In the genomic region with DNA sequence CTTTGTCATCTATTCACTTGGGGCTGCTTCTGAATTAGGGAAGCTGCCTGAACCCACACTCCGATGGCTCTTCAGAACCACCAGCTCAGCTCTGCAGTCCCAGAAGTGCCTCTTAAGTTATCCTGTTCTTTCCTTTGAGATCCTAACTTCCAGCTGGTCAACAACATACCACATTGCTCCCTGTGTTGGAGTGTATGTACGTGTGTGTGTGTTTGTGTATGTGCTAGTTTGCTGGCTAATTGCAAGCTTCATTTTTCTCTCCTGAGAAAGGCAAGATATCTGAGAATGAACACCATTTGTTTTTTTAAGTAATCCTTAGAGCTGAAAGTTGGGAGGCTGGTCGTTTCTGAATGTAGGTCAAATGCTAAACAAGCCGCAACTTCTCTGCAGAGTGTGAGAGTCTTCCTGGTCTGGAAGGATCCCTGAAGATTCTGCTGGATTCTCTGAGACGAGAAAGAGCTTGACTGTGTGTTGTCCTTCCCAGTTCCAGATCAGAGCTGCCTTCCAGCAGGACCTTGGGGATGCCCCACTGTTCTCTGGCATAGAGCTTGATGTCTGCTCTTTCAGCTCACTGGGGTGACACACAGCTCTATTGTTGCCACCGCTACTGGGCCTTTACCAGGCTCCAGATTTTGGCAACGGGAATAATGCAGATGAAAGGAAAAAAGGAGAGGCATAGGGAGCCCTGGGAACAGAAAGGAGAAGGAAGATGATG, we compare ENCODE assay signal across 10 cellular contexts. TPM values are rescaled to one million over a fixed set of nuclear protein-coding genes. Genes with fewer than 3 reads are reported as not detected.
A peak's percentile ranks its signal among the peaks of the same experiment; 100 is the strongest.
DNase-seq lines count a peak whose midpoint lies in the region; ATAC-seq, FAIRE-seq and TF ChIP-seq lines count a peak whose summit lies in the region.
"Had no signal": no experiment of that assay in that cellular context is flagged by ENCODE, and none has a peak within 500 bp of the region (broad histone marks: within the 10 kb centered on the region; RNA-seq: fewer than 3 reads in every experiment).

No MANE protein-coding gene starts in this region.

- peaks cover 42% of the 10 kb centered on the region for H3K4me1 Mint-ChIP-seq in central memory CD8-positive, alpha-beta T cell
- peaks cover 24 to 47% (median 43%) of the 10 kb centered on the region in 7 donors for H3K4me1 Mint-ChIP-seq in naive thymus-derived CD4-positive, alpha-beta T cell

- no peak for TF ChIP-seq POLR2A in GM12892 (IDR thresholded peaks at IDR 0.05; ENCODE audit: low read depth, low read length)

- H3K9me3 Mint-ChIP-seq in central memory CD8-positive, alpha-beta T cell, result no peaks in the 10 kb centered on the region
- H3K9me3 Mint-ChIP-seq in naive thymus-derived CD4-positive, alpha-beta T cell, result no peaks in the 10 kb centered on the region

- intact Hi-C loops in naive thymus-derived CD4-positive, alpha-beta T cell (cut with micrococcal nuclease), result loop anchor here (5.0 to 10.0 kb wide), 10 partner anchors 40 to 1700 kb away; a partner anchor contains a TSS

- CTCF ChIA-PET in naive thymus-derived CD4-positive, alpha-beta T cell (lab: Charles Lee), result interaction anchor here (8.6 kb wide), 1 partner anchor 108 kb away, joined by 125 read pairs; no protein-coding TSS in a partner anchor
- CTCF ChIA-PET in GM10248 (lab: Yijun Ruan, JAX), result interaction anchor here (0.7 to 1.9 kb wide), 5 partner anchors 13 to 108 kb away, joined by 3 to 7 read pairs (median 3); no protein-coding TSS in a partner anchor

- POLR2A ChIA-PET in naive thymus-derived CD4-positive, alpha-beta T cell (lab: Charles Lee), result interaction anchor here (0.8 to 1.6 kb wide), 4 partner anchors 58 to 315 kb away, joined by 3 to 8 read pairs (median 4); no protein-coding TSS in a partner anchor
- POLR2A ChIA-PET in GM10248 (lab: Yijun Ruan, JAX), result no interaction called here

- peaks cover 21% of the 10 kb centered on the region for H3K36me3 Mint-ChIP-seq in central memory CD8-positive, alpha-beta T cell (ENCODE audit: insufficient read depth)
- no peaks in the 10 kb centered on the region for H3K36me3 Mint-ChIP-seq in naive thymus-derived CD4-positive, alpha-beta T cell

- no peak for TF ChIP-seq CTCF in 22Rv1 (IDR thresholded peaks at IDR 0.05)
- no peak for TF ChIP-seq CTCF in HL-60 (IDR thresholded peaks at IDR 0.05; ENCODE audit: insufficient read depth, low read length)
- no peak for TF ChIP-seq CTCF in GM10248 (IDR thresholded peaks at IDR 0.05; ENCODE audit: control extremely low read depth, extremely low read depth, low read depth, missing control alignments)

- H3K36me3 ChIP-seq in naive thymus-derived CD4-positive, alpha-beta T cell (ENCODE audit: control insufficient read depth in 2 of 3, insufficient read depth in 3 of 3, low read length in 3 of 3), result no peaks in the 10 kb centered on the region

- peak overlapping the region; percentile 81 for H3K4me3 Mint-ChIP-seq in central memory CD8-positive, alpha-beta T cell
- H3K4me3 Mint-ChIP-seq in naive thymus-derived CD4-positive, alpha-beta T cell, result peak overlapping the region; percentile 26 to 85 (median 82)

- H3K9me3 ChIP-seq in naive thymus-derived CD4-positive, alpha-beta T cell (ENCODE audit: control insufficient read depth in 2 of 3, low read length in 3 of 3), result no peaks in the 10 kb centered on the region

- peak overlapping the region; percentile 95 for H3K27ac Mint-ChIP-seq in central memory CD8-positive, alpha-beta T cell (ENCODE audit: low read depth)
- peak overlapping the region; percentile 85 to 98 (median 94) for H3K27ac Mint-ChIP-seq in naive thymus-derived CD4-positive, alpha-beta T cell

- DNase-seq in HL-60 (ENCODE audit: low read depth in 1 of 2, low spot score in 1 of 2) (no peak), GM10248 (ENCODE audit: extremely low spot score) (no peak), GM12892 (ENCODE audit: insufficient read length) (no peak), mesenteric fat pad (ENCODE audit: low spot score) (no peak)
- DNase-seq in central memory CD8-positive, alpha-beta T cell (ENCODE audit: low spot score in 2 of 2), result no peak
- no peak for DNase-seq in naive thymus-derived CD4-positive, alpha-beta T cell

- H3K27me3 Mint-ChIP-seq in central memory CD8-positive, alpha-beta T cell, result no peaks in the 10 kb centered on the region
- peaks cover 0 to 8% (median 0%) of the 10 kb centered on the region in 5 donors for H3K27me3 Mint-ChIP-seq in naive thymus-derived CD4-positive, alpha-beta T cell

- no peak for ATAC-seq in central memory CD8-positive, alpha-beta T cell (replicated peaks; ENCODE audit: extremely low read depth, poor library complexity, severe bottlenecking)
- no peak for ATAC-seq in naive thymus-derived CD4-positive, alpha-beta T cell
- no peak for ATAC-seq in HG03354 (IDR thresholded peaks at IDR 0.05; ENCODE audit: poor library complexity, severe bottlenecking, unreplicated experiment)

- peaks cover 6 to 31% of the 10 kb centered on the region in 2 donors for H3K4me1 ChIP-seq in naive thymus-derived CD4-positive, alpha-beta T cell (ENCODE audit: control insufficient read depth in 2 of 2, insufficient read depth in 2 of 2, low read length in 2 of 2)

- FAIRE-seq in GM12892 (lab: Jason Lieb, UNC), result no peak

- H3K4me3 ChIP-seq in HL-60 (replicated peaks; ENCODE audit: insufficient read depth, low read length), result no peak overlapping the region
- no peak overlapping the region for H3K4me3 ChIP-seq in naive thymus-derived CD4-positive, alpha-beta T cell (ENCODE audit: low read length)

- H3K27me3 ChIP-seq in HL-60 (ENCODE audit: insufficient read depth, poor library complexity, severe bottlenecking), result no peaks in the 10 kb centered on the region
- H3K27me3 ChIP-seq in naive thymus-derived CD4-positive, alpha-beta T cell (ENCODE audit: control insufficient read depth in 2 of 2, insufficient read depth in 2 of 2, low read length in 2 of 2), result no peaks in the 10 kb centered on the region

- H3K27ac ChIP-seq in 22Rv1 (peak overlapping the region; percentile 90), HL-60 (replicated peaks) (peak overlapping the region; percentile 98; the same call in 1 of the 2 replicates)
- peak overlapping the region; percentile 92 for H3K27ac ChIP-seq in naive thymus-derived CD4-positive, alpha-beta T cell (ENCODE audit: low read depth, low read length)

RNA-seq across cellular contexts. Expression of a gene that starts 0.8 kb away (rescaled TPM):
- total RNA-seq in naive thymus-derived CD4-positive, alpha-beta T cell, result not detected
- polyA plus RNA-seq in naive thymus-derived CD4-positive, alpha-beta T cell, result not detected
- not detected for polyA plus RNA-seq in GM12892 (2012; ENCODE audit: missing spikeins)
- total RNA-seq in mesenteric fat pad, result not detected
- total RNA-seq: HT1080, lung microvascular endothelial cell had no signal

RNA-seq across cellular contexts. Expression of a gene that starts 58.5 kb away (rescaled TPM):
- 1 to 10 TPM; 2.7 to 5.8 (median 4.3) TPM for total RNA-seq in naive thymus-derived CD4-positive, alpha-beta T cell
- polyA plus RNA-seq in naive thymus-derived CD4-positive, alpha-beta T cell, result 1 to 10 TPM; 2.6 to 4.3 TPM
- polyA plus RNA-seq in GM12892 (2012; ENCODE audit: missing spikeins), result 0.66 TPM
- 8.0 TPM for total RNA-seq in mesenteric fat pad
